18 cellular contexts compared by ENCODE assay signal in genomic region chr9:77402286-77402685, GRCh38.
"Had no signal": no experiment of that assay in that cellular context is flagged by ENCODE, and none has a peak within 500 bp of the region (broad histone marks: within the 10 kb centered on the region; RNA-seq: fewer than 3 reads in every experiment).

No MANE protein-coding gene starts in this region.

- DNase-seq: activated CD4-positive, alpha-beta memory T cell treated with anti-CD3 and anti-CD28 coated beads, Interleukin-2, amount 10 ng/mL, durations not matched to agents 7 days and 5 days; activated CD4-positive, alpha-beta T cell treated with anti-CD3 and anti-CD28 coated beads for 36 hours; activated naive CD8-positive, alpha-beta T cell treated with anti-CD3 and anti-CD28 coated beads, Interleukin-2, amount 10 ng/mL, durations not matched to agents 7 days and 5 days; activated T-cell treated with anti-CD3 and anti-CD28 coated beads, Interleukin-2, amount 50 U/mL, for 72 hours; aorta; caudate nucleus; cortex of kidney; effector CD8-positive, alpha-beta T cell; islet precursor cell; left ventricle myocardium inferior; nephron progenitor cell; psoas muscle; right lobe of liver; stimulated activated naive CD4-positive, alpha-beta T cell treated with Interleukin-2 at 50 U/mL for 16 hours; T-helper 9 cell had no signal

- H3K4me1 ChIP-seq: left ventricle myocardium inferior, psoas muscle, right lobe of liver, suprapubic skin had no signal

- H3K9me3 ChIP-seq: left ventricle myocardium inferior, psoas muscle, right lobe of liver, suprapubic skin had no signal

- H3K27ac ChIP-seq: epithelial cell of prostate, left ventricle myocardium inferior, psoas muscle, right lobe of liver, suprapubic skin, VCaP had no signal

- H3K27me3 ChIP-seq: right lobe of liver, suprapubic skin had no signal

- ATAC-seq: activated CD4-positive, alpha-beta T cell treated with anti-CD3 and anti-CD28 coated beads for 36 hours; activated T-cell treated with anti-CD3 and anti-CD28 coated beads, Interleukin-2, amount 50 U/mL, for 72 hours; psoas muscle; right lobe of liver had no signal

- H3K4me3 ChIP-seq: left ventricle myocardium inferior, psoas muscle, right lobe of liver, suprapubic skin had no signal
